ENCODE assay signal across 6 cellular contexts in genomic region chr11:235180-235997, GRCh38. TPM values are rescaled to one million over a fixed set of nuclear protein-coding genes. Genes with fewer than 3 reads are reported as not detected.
DNase-seq lines count a peak whose midpoint lies in the region; ATAC-seq and TF ChIP-seq lines count a peak whose summit lies in the region.

No MANE protein-coding gene starts in this region.

- H3K79me2 ChIP-seq in DND-41 (ENCODE audit: insufficient read depth, low read length) (peaks cover 45% of the 10 kb centered on the region), mammary epithelial cell (ENCODE audit: insufficient read depth, low read length) (peaks cover 51% of the 10 kb centered on the region)

- peaks cover 20% of the 10 kb centered on the region for H3K36me3 ChIP-seq in DND-41 (ENCODE audit: insufficient read depth, low read length)
- peaks cover 20% of the 10 kb centered on the region for H3K36me3 ChIP-seq in HUES64 (ENCODE audit: insufficient read depth, low read length)
- no peaks in the 10 kb centered on the region for H3K36me3 ChIP-seq in mammary epithelial cell (ENCODE audit: insufficient read depth, low read length)
- H3K36me3 ChIP-seq in neuron (ENCODE audit: insufficient read depth, low read length): peaks cover 17% of the 10 kb centered on the region

- intact Hi-C loops in mammary epithelial cell (cut with micrococcal nuclease): loop anchor here (5.0 kb wide), 1 partner anchor 272 kb away; the partner anchor contains the start of gene RNH1

- no peaks in the 10 kb centered on the region for H3K27me3 ChIP-seq in DND-41 (ENCODE audit: insufficient read depth, low read length, poor library complexity)
- H3K27me3 ChIP-seq in HUES64 (ENCODE audit: insufficient read depth, low read length): no peaks in the 10 kb centered on the region
- H3K27me3 ChIP-seq in mammary epithelial cell (ENCODE audit: insufficient read depth, low read length): no peaks in the 10 kb centered on the region
- no peaks in the 10 kb centered on the region for H3K27me3 ChIP-seq in neuron (ENCODE audit: insufficient read depth, low read length)

- ATAC-seq in DND-41 (ENCODE audit: insufficient read depth, low read depth) (peak; percentile 14), HG03521 (IDR thresholded peaks at IDR 0.05; ENCODE audit: unreplicated experiment) (no peak)

- H4K20me1 ChIP-seq in DND-41 (ENCODE audit: insufficient read depth, low read length) (peaks cover 17% of the 10 kb centered on the region), mammary epithelial cell (ENCODE audit: insufficient read depth, low read length) (no peaks in the 10 kb centered on the region)

- TSS peak; percentile 29 for BruUV-seq in mammary epithelial cell (replicated peaks; lab: Mats Ljungman, UMichigan)

- no peaks in the 10 kb centered on the region for H3K9me3 ChIP-seq in DND-41 (ENCODE audit: insufficient read depth, low read length, severe bottlenecking)
- no peaks in the 10 kb centered on the region for H3K9me3 ChIP-seq in HUES64 (ENCODE audit: insufficient read depth, low read depth, low read length)
- H3K9me3 ChIP-seq in mammary epithelial cell (replicated peaks; ENCODE audit: insufficient read depth, low read length): no peaks in the 10 kb centered on the region
- no peaks in the 10 kb centered on the region for H3K9me3 ChIP-seq in neuron (ENCODE audit: low read length)

- dilution Hi-C loops in mammary epithelial cell (cut with HindIII; ENCODE audit: low sequenced_read_pairs): no loop called here

- H3K27ac ChIP-seq in DND-41 (ENCODE audit: low read length): peak overlapping the region; percentile 65
- peak overlapping the region; percentile 64; the same call in 1 of the 2 replicates for H3K27ac ChIP-seq in HUES64 (ENCODE audit: low read depth, low read length)
- peak overlapping the region; percentile 62 for H3K27ac ChIP-seq in mammary epithelial cell (ENCODE audit: insufficient read depth, low read depth, low read length)

- CTCF ChIA-PET in mammary epithelial cell (lab: Charles Lee; ENCODE audit: low non-redundant PET): no interaction called here

- DNase-seq in DND-41 (no peak), mammary epithelial cell (no peak), HuH-7 (ENCODE audit: low spot score) (no peak)

- TF ChIP-seq CTCF in DND-41 (IDR thresholded peaks at IDR 0.05; ENCODE audit: borderline replicate concordance, extremely low read depth, low read length, poor library complexity, severe bottlenecking) (no peak), mammary epithelial cell (conservative IDR thresholded peaks at IDR 0.05 in 1 of 2, IDR thresholded peaks at IDR 0.05 in 1 of 2; ENCODE audit: extremely low read depth in 1 of 2, insufficient read depth in 1 of 2, low read depth in 1 of 2, low read length in 2 of 2) (no peak)

- H3K4me1 ChIP-seq in DND-41 (ENCODE audit: insufficient read depth, low read length) (peaks cover 39% of the 10 kb centered on the region), HUES64 (ENCODE audit: insufficient read depth, low read length) (0 out of 2 replicates have a peak, but pooled peaks cover 6% of the 10 kb centered on the region), mammary epithelial cell (ENCODE audit: insufficient read depth, low read length) (peaks cover 15% of the 10 kb centered on the region), neuron (ENCODE audit: insufficient read depth, low read length) (peaks cover 15% of the 10 kb centered on the region)

- in situ Hi-C loops in mammary epithelial cell (cut with MboI; ENCODE audit: low sequenced_read_pairs in 2 of 2): loop anchor here in 1 of 2 donors (10.0 kb wide), 1 partner anchor 119 kb away; no protein-coding TSS in a partner anchor

- 45% methylated on average over 21 of the region's 21 CpGs for WGBS in HUES64
- 36% methylated on average over 21 of the region's 21 CpGs for WGBS in mammary epithelial cell (ENCODE audit: low coverage, missing lambda C conversion rate)

- H2AFZ ChIP-seq in DND-41 (ENCODE audit: low read depth, low read length) (peak overlapping the region; percentile 69), mammary epithelial cell (ENCODE audit: low read depth, low read length) (peak overlapping the region; percentile 90), neuron (ENCODE audit: low read depth, low read length) (no peak overlapping the region)

- H3K4me2 ChIP-seq in DND-41 (ENCODE audit: insufficient read depth, low read length) (peak overlapping the region; percentile 92), mammary epithelial cell (ENCODE audit: insufficient read depth, low read depth, low read length) (peak overlapping the region; percentile 71)

- H3K9ac ChIP-seq in DND-41 (ENCODE audit: low read depth, low read length) (peak overlapping the region; percentile 64), HUES64 (ENCODE audit: low read depth, low read length) (peak overlapping the region; percentile 92), mammary epithelial cell (ENCODE audit: insufficient read depth, low read length) (peak overlapping the region; percentile 84)

- H3K4me3 ChIP-seq in DND-41 (ENCODE audit: low read depth in 1 of 2, low read length in 2 of 2) (peak overlapping the region; percentile 24 to 73; a peak in 3 of 4 replicates), HUES64 (ENCODE audit: low read length) (peak overlapping the region; percentile 90), mammary epithelial cell (replicated peaks in 1 of 3; ENCODE audit: insufficient read depth in 1 of 3, low read depth in 2 of 3, low read length in 3 of 3) (peak overlapping the region; percentile 53 to 80 (median 80)), neuron (ENCODE audit: low read length) (peak overlapping the region; percentile 86)

RNA-seq across cellular contexts. Expression of gene SIRT3, which starts 0.8 kb away (rescaled TPM):
- polyA plus RNA-seq in HUES64 (2013, experiment 1 of 2): 8.2 TPM
- polyA plus RNA-seq in HUES64 (2013, experiment 2 of 2): 12.5 TPM
- 10 to 100 TPM; 12.3 to 14.8 TPM for total RNA-seq in mammary epithelial cell
- 12.1 TPM for polyA plus RNA-seq in mammary epithelial cell
- 2.9 TPM for polyA minus RNA-seq in mammary epithelial cell

RNA-seq across cellular contexts. Expression of gene PSMD13, which starts 1.4 kb away (rescaled TPM):
- 147 TPM for polyA plus RNA-seq in HUES64 (2013, experiment 1 of 2)
- 131 TPM for polyA plus RNA-seq in HUES64 (2013, experiment 2 of 2)
- total RNA-seq in mammary epithelial cell: 100 to 1,000 TPM in 1 of 2 donors, 10 to 100 TPM in 1; 89.5 to 133 TPM
- 217 TPM for polyA plus RNA-seq in mammary epithelial cell
- 160 TPM for polyA minus RNA-seq in mammary epithelial cell

RNA-seq across cellular contexts. Expression of gene RIC8A, which starts 27.9 kb away (rescaled TPM):
- 47.4 TPM for polyA plus RNA-seq in HUES64 (2013, experiment 1 of 2)
- polyA plus RNA-seq in HUES64 (2013, experiment 2 of 2): 42.4 TPM
- total RNA-seq in mammary epithelial cell: 100 to 1,000 TPM; 112 to 132 TPM
- 119 TPM for polyA plus RNA-seq in mammary epithelial cell
- polyA minus RNA-seq in mammary epithelial cell: 317 TPM

RNA-seq across cellular contexts. Expression of gene BET1L, which starts 28.2 kb away (rescaled TPM):
- polyA plus RNA-seq in HUES64 (2013, experiment 1 of 2): 19.6 TPM
- 19.7 TPM for polyA plus RNA-seq in HUES64 (2013, experiment 2 of 2)
- 10 to 100 TPM; 13.5 to 53.8 TPM for total RNA-seq in mammary epithelial cell
- 51.9 TPM for polyA plus RNA-seq in mammary epithelial cell
- polyA minus RNA-seq in mammary epithelial cell: 62.3 TPM

RNA-seq across cellular contexts. Expression of gene SCGB1C1, which starts 42.5 kb away (rescaled TPM):
- not detected for polyA plus RNA-seq in HUES64 (2013, experiment 1 of 2)
- polyA plus RNA-seq in HUES64 (2013, experiment 2 of 2): not detected
- not detected for total RNA-seq in mammary epithelial cell
- polyA plus RNA-seq in mammary epithelial cell: not detected
- not detected for polyA minus RNA-seq in mammary epithelial cell
